ENCODE assay signal across 1 cellular context in genomic region chr7:26638140-26638539, GRCh38.
TF ChIP-seq lines count a peak whose summit lies in the region.

No MANE protein-coding gene starts in this region.

TF ChIP-seq in K562, 482 proteins besides CTCF, POLR2A, EP300 and RAD21 (continued from another document):
- TF ChIP-seq CREB3L1 (IDR thresholded peaks at IDR 0.05; ENCODE audit: borderline replicate concordance, low read depth) (peak; percentile 94), RBM14 (IDR thresholded peaks at IDR 0.05; ENCODE audit: borderline replicate concordance, insufficient read depth, low read depth, low read length) (no peak), POLR2B (IDR thresholded peaks at IDR 0.05; ENCODE audit: low read depth, partially characterized antibody) (peak; percentile 52), EP400 (IDR thresholded peaks at IDR 0.05) (peak; percentile 49), RBM25 (IDR thresholded peaks at IDR 0.05; ENCODE audit: low read depth, low read length, severe bottlenecking) (peak; percentile 82), MEIS2 (IDR thresholded peaks at IDR 0.05; ENCODE audit: partially characterized antibody) (no peak), PML (IDR thresholded peaks at IDR 0.05; ENCODE audit: low read length) (peak; percentile 53; the same call in 1 of the 2 replicates)
